In genomic region chr9:127130661-127131538, GRCh38 we compare ENCODE assay signal across 9 cellular contexts. TPM values are rescaled to one million over a fixed set of nuclear protein-coding genes. Genes with fewer than 3 reads are reported as not detected.
DNase-seq lines count a peak whose midpoint lies in the region; TF ChIP-seq lines count a peak whose summit lies in the region.
"Had no signal": no experiment of that assay in that cellular context is flagged by ENCODE, and none has a peak within 500 bp of the region (broad histone marks: within the 10 kb centered on the region; RNA-seq: fewer than 3 reads in every experiment).

No MANE protein-coding gene starts in this region.

- no peaks in the 10 kb centered on the region for H3K36me3 ChIP-seq in PC-9 (ENCODE audit: low read depth)
- H3K36me3 ChIP-seq in osteoblast (ENCODE audit: insufficient read depth, low read length) = no peaks in the 10 kb centered on the region

- no TSS peak for BruUV-seq in PC-9 (replicated peaks; lab: Mats Ljungman, UMichigan)

- DNase-seq in Daoy (ENCODE audit: low read depth) = peak; percentile 87
- peak in 1 of 2 experiments; percentile 83 for DNase-seq in PC-9
- peak; percentile 95 for DNase-seq in fibroblast of gingiva (ENCODE audit: low read depth)
- DNase-seq in osteoblast (ENCODE audit: insufficient read length, low spot score, missing footprints) = no peak
- no peak for DNase-seq in DMS53 (lab: John Stamatoyannopoulos, UW)
- DNase-seq in UCSD-AML1 (lab: John Stamatoyannopoulos, UW; ENCODE audit: unreplicated experiment) = no peak
- no peak for DNase-seq in T-helper 2 cell
- DNase-seq in NCI-H128 (lab: John Stamatoyannopoulos, UW; ENCODE audit: unreplicated experiment) = no peak
- DNase-seq: activated B cell treated with CpG ODN at 0.5 μM for 24 hours had no signal

- H2AFZ ChIP-seq in PC-9 (no peak overlapping the region), osteoblast (ENCODE audit: low read length) (no peak overlapping the region)

- H3K4me2 ChIP-seq in PC-9 (peak overlapping the region; percentile 64), osteoblast (ENCODE audit: insufficient read depth, low read length) (peak overlapping the region; percentile 27)

- TF ChIP-seq CTCF in PC-9 (conservative IDR thresholded peaks at IDR 0.05) (no peak), osteoblast (IDR thresholded peaks at IDR 0.05; ENCODE audit: extremely low read depth, low read depth, low read length) (no peak)

- H3K9me2 ChIP-seq in PC-9 (ENCODE audit: insufficient read depth) = no peaks in the 10 kb centered on the region

- H3K27ac ChIP-seq in PC-9 (peak overlapping the region; percentile 80), osteoblast (ENCODE audit: low read depth, low read length) (peak overlapping the region; percentile 89)

- intact Hi-C loops in PC-9 (cut with micrococcal nuclease; ENCODE audit: unreplicated experiment) = no loop called here

- POLR2A ChIA-PET in PC-9 (lab: Charles Lee; ENCODE audit: unreplicated experiment) = no interaction called here

- H3K27me3 ChIP-seq in PC-9 (ENCODE audit: insufficient read depth, low read depth) (no peaks in the 10 kb centered on the region), osteoblast (ENCODE audit: insufficient read depth, low read length) (no peaks in the 10 kb centered on the region)

- H3K4me1 ChIP-seq in PC-9 (replicated peaks; ENCODE audit: insufficient read depth) (peaks cover 48% of the 10 kb centered on the region), osteoblast (ENCODE audit: insufficient read depth, low read length) (peaks cover 57% of the 10 kb centered on the region)

- no peaks in the 10 kb centered on the region; the same call in 1 of the 2 replicates for H3K9me3 ChIP-seq in PC-9 (ENCODE audit: insufficient read depth, low read depth)
- H3K9me3 ChIP-seq in osteoblast (ENCODE audit: low read depth, low read length) = no peaks in the 10 kb centered on the region

- peaks cover 25% of the 10 kb centered on the region for H3F3A ChIP-seq in PC-9 (ENCODE audit: insufficient read depth, low read depth)

- CTCF ChIA-PET in PC-9 (lab: Charles Lee) = interaction anchor here (0.6 kb wide), 2 partner anchors 53 to 609 kb away, joined by 3 read pairs; no protein-coding TSS in a partner anchor

- H3K4me3 ChIP-seq in PC-9 (no peak overlapping the region), osteoblast (ENCODE audit: insufficient read depth, low read length) (no peak overlapping the region)

- H3K79me2 ChIP-seq in PC-9 (ENCODE audit: low read depth) (no peaks in the 10 kb centered on the region), osteoblast (ENCODE audit: insufficient read depth, low read length) (no peaks in the 10 kb centered on the region)

- no peaks in the 10 kb centered on the region for H4K20me1 ChIP-seq in PC-9 (ENCODE audit: insufficient read depth)
- H4K20me1 ChIP-seq in osteoblast (ENCODE audit: insufficient read depth, low read length) = no peaks in the 10 kb centered on the region

RNA-seq across cellular contexts. Expression of gene ANGPTL2, which starts 8.5 kb away (rescaled TPM):
- total RNA-seq in Daoy (2014; rRNA removed; shearing (Covaris generic)) = 12.4 and 18.6 TPM in 2 replicates
- total RNA-seq in PC-9 (2021) = 0.13 TPM in 1 of 2 replicates, not detected in the other
- total RNA-seq in osteoblast = 39.8 and 72.5 TPM in 2 replicates
- total RNA-seq: activated B cell treated with CpG ODN at 0.5 μM for 24 hours had no signal

Comparison
In these comparisons a context has a peak if more than half of its experiments do, and no peak if none do; other contexts are left out.
1. DNase-seq: peak in Daoy (single experiment) and fibroblast of gingiva (single experiment); none in osteoblast (single experiment), DMS53 (single experiment), UCSD-AML1 (single experiment), T-helper 2 cell (0 of 5) and NCI-H128 (single experiment).
2. RNA of gene ANGPTL2, which starts 8.5 kb away (total RNA-seq): 39.8 to 72.5 TPM in osteoblast and 12.4 to 18.6 TPM in Daoy; 0.13 TPM in PC-9; every median in the first group is over 10 times any median in the second.